In genomic region chr6:5906842-5907241, GRCh38 we compare ENCODE assay signal across 35 cellular contexts.
"Had no signal": no experiment of that assay in that cellular context is flagged by ENCODE, and none has a peak within 500 bp of the region (broad histone marks: within the 10 kb centered on the region; RNA-seq: fewer than 3 reads in every experiment).

No MANE protein-coding gene starts in this region.

- H3K36me3 ChIP-seq: MG63 had no signal

- H3K4me3 ChIP-seq: MG63 had no signal

- DNase-seq: Kasumi-1, MG63, MM.1S, MV-4-11, NCI-H1048, NCI-H1092, NCI-H1092 treated with DMSO at 0.1 percent for 48 hours, NCI-H1105, NCI-H1105 treated with DMSO at 0.1 percent for 48 hours, NCI-H1417, NCI-H1417 treated with DMSO at 0.1 percent for 48 hours, NCI-H1436, NCI-H1436 treated with DMSO at 0.1 percent for 48 hours, NCI-H146, NCI-H1694, NCI-H1694 treated with DMSO at 0.1 percent for 48 hours, NCI-H187, NCI-H187 treated with DMSO at 0.1 percent for 48 hours, NCI-H1930, NCI-H2029, NCI-H2029 treated with DMSO at 0.1 percent for 48 hours, NCI-H2081, NCI-H2081 treated with DMSO at 0.1 percent for 48 hours, NCI-H2107, NCI-H2171, NCI-H2171 treated with DMSO at 0.1 percent for 48 hours, NCI-H2227 treated with DMSO at 0.1 percent for 48 hours, NCI-H226, NCI-H345, NCI-H446, NCI-H446 treated with DMSO at 0.1 percent for 48 hours, NCI-H510A, NCI-H510A treated with DMSO at 0.1 percent for 48 hours, NCI-H524, NCI-H524 treated with DMSO at 0.1 percent for 48 hours had no signal

- H3K9me3 ChIP-seq: MG63 had no signal

- H3K27me3 ChIP-seq: MG63 had no signal
